ENCODE assay signal across 19 cellular contexts in genomic region chr19:53898680-53899341, GRCh38. TPM values are rescaled to one million over a fixed set of nuclear protein-coding genes. Genes with fewer than 3 reads are reported as not detected.
DNase-seq lines count a peak whose midpoint lies in the region; ATAC-seq and TF ChIP-seq lines count a peak whose summit lies in the region.
"Had no signal": no experiment of that assay in that cellular context is flagged by ENCODE, and none has a peak within 500 bp of the region (broad histone marks: within the 10 kb centered on the region; RNA-seq: fewer than 3 reads in every experiment).

No MANE protein-coding gene starts in this region.

- no peak overlapping the region for H3K4me2 ChIP-seq in smooth muscle cell

- no peaks in the 10 kb centered on the region for H3K79me2 ChIP-seq in smooth muscle cell (ENCODE audit: low read depth)

- peaks cover 10% of the 10 kb centered on the region for H3K4me1 Mint-ChIP-seq in endothelial cell (ENCODE audit: unreplicated experiment)
- H3K4me1 Mint-ChIP-seq: activated naive CD4-positive, alpha-beta T cell treated with anti-CD3 and anti-CD28 coated beads, Interleukin-2, amount 50 U/mL, for 24 hours; memory B cell had no signal

- no TSS peak for BruUV-seq in Panc1 (replicated peaks; lab: Mats Ljungman, UMichigan)

- DNase-seq in NCI-H82 (lab: John Stamatoyannopoulos, UW) (peak; percentile 61), NCI-H82 treated with DMSO at 0.1 percent for 48 hours (lab: John Stamatoyannopoulos, UW; ENCODE audit: unreplicated experiment) (no peak), Panc1 (ENCODE audit: low read depth, low spot score) (no peak), endothelial cell (ENCODE audit: low spot score) (no peak), smooth muscle cell (lab: John Stamatoyannopoulos, UW; ENCODE audit: unreplicated experiment) (peak; percentile 33), NCI-H345 (lab: John Stamatoyannopoulos, UW) (no peak)
- DNase-seq: activated CD4-positive, CD25-positive, alpha-beta regulatory T cell; CD8-positive, alpha-beta T cell; immature natural killer cell; NCI-H1092 treated with DMSO at 0.1 percent for 48 hours; SW 1271 had no signal

- POLR2A ChIA-PET in Panc1 (lab: Charles Lee), result interaction anchor here (0.7 kb wide), 1 partner anchor 46 kb away, joined by 4 read pairs; no protein-coding TSS in a partner anchor

- H3K27ac ChIP-seq in Panc1 (ENCODE audit: low read length) (no peak overlapping the region), smooth muscle cell (ENCODE audit: low read depth) (no peak overlapping the region)

- H3K27me3 Mint-ChIP-seq in endothelial cell (ENCODE audit: unreplicated experiment), result peaks cover 10% of the 10 kb centered on the region

- H3K9ac ChIP-seq in smooth muscle cell (ENCODE audit: low read depth), result no peak overlapping the region

- H3K4me3 Mint-ChIP-seq in endothelial cell (ENCODE audit: unreplicated experiment), result peak overlapping the region; percentile 67
- H3K4me3 Mint-ChIP-seq: activated naive CD4-positive, alpha-beta T cell treated with anti-CD3 and anti-CD28 coated beads, Interleukin-2, amount 50 U/mL, for 24 hours; CD8-positive, alpha-beta T cell; immature natural killer cell; memory B cell had no signal

- H4K20me1 ChIP-seq in smooth muscle cell (ENCODE audit: low read depth), result no peaks in the 10 kb centered on the region

- H3K27me3 ChIP-seq in Panc1 (ENCODE audit: control insufficient read depth, insufficient read depth, low read length) (no peaks in the 10 kb centered on the region), smooth muscle cell (ENCODE audit: low read depth) (peaks cover 17% of the 10 kb centered on the region)

- H3K36me3 ChIP-seq in Panc1 (ENCODE audit: control insufficient read depth, insufficient read depth, low read length) (no peaks in the 10 kb centered on the region), smooth muscle cell (ENCODE audit: low read depth) (no peaks in the 10 kb centered on the region)

- H3K27ac Mint-ChIP-seq in endothelial cell (ENCODE audit: unreplicated experiment), result no peak overlapping the region
- H3K27ac Mint-ChIP-seq: activated naive CD4-positive, alpha-beta T cell treated with anti-CD3 and anti-CD28 coated beads, Interleukin-2, amount 50 U/mL, for 24 hours; CD8-positive, alpha-beta T cell; immature natural killer cell; memory B cell had no signal

- in situ Hi-C loops in Panc1 (cut with HindIII; ENCODE audit: low pct_unique_long_range_greater_than_20kb, low sequenced_read_pairs), result no loop called here

- H3K4me3 ChIP-seq in Panc1 (ENCODE audit: low read depth in 2 of 2, low read length in 2 of 2), result peak overlapping the region; percentile 21 to 42
- H3K4me3 ChIP-seq in smooth muscle cell, result no peak overlapping the region

- peak; percentile 67 for ATAC-seq in Panc1
- no peak for ATAC-seq in GM21526 (IDR thresholded peaks at IDR 0.05; ENCODE audit: low FRiP score, unreplicated experiment)
- no peak for ATAC-seq in HG02678 (IDR thresholded peaks at IDR 0.05; ENCODE audit: unreplicated experiment)
- ATAC-seq: CD8-positive, alpha-beta T cell had no signal

- no peak overlapping the region for H2AFZ ChIP-seq in smooth muscle cell (ENCODE audit: low read depth)

- CTCF ChIA-PET in Panc1 (lab: Charles Lee), result no interaction called here

- no peaks in the 10 kb centered on the region for H3K9me3 ChIP-seq in Panc1 (ENCODE audit: control insufficient read depth, insufficient read depth, low read depth, low read length)
- H3K9me3 ChIP-seq in smooth muscle cell (replicated peaks; ENCODE audit: low read depth), result no peaks in the 10 kb centered on the region

- H3K9me3 Mint-ChIP-seq in endothelial cell (ENCODE audit: unreplicated experiment), result no peaks in the 10 kb centered on the region
- H3K9me3 Mint-ChIP-seq: activated naive CD4-positive, alpha-beta T cell treated with anti-CD3 and anti-CD28 coated beads, Interleukin-2, amount 50 U/mL, for 24 hours; CD8-positive, alpha-beta T cell had no signal

- WGBS in smooth muscle cell (ENCODE audit: low lambda C conversion rate), result 2% methylated on average over 31 of the region's 40 CpGs

- TF ChIP-seq CTCF in Panc1 (IDR thresholded peaks at IDR 0.05), result no peak
- no peak for TF ChIP-seq CTCF in endothelial cell (IDR thresholded peaks at IDR 0.05; ENCODE audit: unreplicated experiment)
- TF ChIP-seq CTCF in smooth muscle cell (IDR thresholded peaks at IDR 0.05; ENCODE audit: borderline replicate concordance, insufficient read depth, poor library complexity, severe bottlenecking), result no peak

- H3K4me1 ChIP-seq in Panc1 (ENCODE audit: control insufficient read depth, insufficient read depth, low read length) (peaks cover 12% of the 10 kb centered on the region), smooth muscle cell (ENCODE audit: low read depth) (no peaks in the 10 kb centered on the region)

- intact Hi-C loops in Panc1 (cut with micrococcal nuclease; ENCODE audit: unreplicated experiment), result no loop called here

- H3F3A ChIP-seq in smooth muscle cell (ENCODE audit: low read depth), result no peaks in the 10 kb centered on the region

- H3K36me3 Mint-ChIP-seq in endothelial cell (ENCODE audit: low read depth, unreplicated experiment), result no peaks in the 10 kb centered on the region
- H3K36me3 Mint-ChIP-seq: CD8-positive, alpha-beta T cell; immature natural killer cell; memory B cell had no signal

RNA-seq across cellular contexts. Expression of gene CACNG7, which starts 10.3 kb away (rescaled TPM):
- 7.7 TPM for total RNA-seq in Panc1 (2021; ENCODE audit: unreplicated experiment)
- polyA plus RNA-seq in Panc1 (2012; ENCODE audit: insufficient read length), result 50.5 TPM
- total RNA-seq in endothelial cell (ENCODE audit: unreplicated experiment), result 0.51 TPM
- total RNA-seq in smooth muscle cell, result 2.3 and 6.1 TPM in 2 replicates
- 0.59 and 1.3 TPM in 2 replicates for polyA plus RNA-seq in smooth muscle cell
- total RNA-seq: bronchial epithelial cell; CD8-positive, alpha-beta T cell; OCI-LY7; renal cortical epithelial cell; subcutaneous adipose tissue had no signal
- polyA plus RNA-seq: immature natural killer cell had no signal

RNA-seq across cellular contexts. Expression of gene PRKCG, which starts 16.8 kb away (rescaled TPM):
- 2.5 TPM for total RNA-seq in Panc1 (2021; ENCODE audit: unreplicated experiment)
- 4.2 TPM for polyA plus RNA-seq in Panc1 (2012; ENCODE audit: insufficient read length)
- total RNA-seq in endothelial cell (ENCODE audit: unreplicated experiment), result 0.92 TPM
- 0.18 TPM in 1 of 2 replicates, not detected in the other for total RNA-seq in smooth muscle cell
- polyA plus RNA-seq in smooth muscle cell, result 0.51 and 0.59 TPM in 2 replicates
- total RNA-seq: bronchial epithelial cell, OCI-LY7, subcutaneous adipose tissue had no signal
- polyA plus RNA-seq: immature natural killer cell had no signal

RNA-seq across cellular contexts. Expression of gene MYADM, which starts 31.1 kb away (rescaled TPM):
- total RNA-seq in Panc1 (2021; ENCODE audit: unreplicated experiment), result 469 TPM
- polyA plus RNA-seq in Panc1 (2012; ENCODE audit: insufficient read length), result 387 TPM
- 123 TPM for total RNA-seq in endothelial cell (ENCODE audit: unreplicated experiment)
- total RNA-seq in smooth muscle cell, result 83.8 and 97.6 TPM in 2 replicates
- 193 and 247 TPM in 2 replicates for polyA plus RNA-seq in smooth muscle cell

Comparison
In these comparisons a context has a peak if more than half of its experiments do, and no peak if none do; other contexts are left out.
1. DNase-seq: peak in NCI-H82 (single experiment) and smooth muscle cell (single experiment); none in NCI-H82 treated with DMSO at 0.1 percent for 48 hours (single experiment), Panc1 (single experiment), endothelial cell (single experiment) and NCI-H345 (single experiment).